ENCODE assay signal across 10 cellular contexts in the genomic region with DNA sequence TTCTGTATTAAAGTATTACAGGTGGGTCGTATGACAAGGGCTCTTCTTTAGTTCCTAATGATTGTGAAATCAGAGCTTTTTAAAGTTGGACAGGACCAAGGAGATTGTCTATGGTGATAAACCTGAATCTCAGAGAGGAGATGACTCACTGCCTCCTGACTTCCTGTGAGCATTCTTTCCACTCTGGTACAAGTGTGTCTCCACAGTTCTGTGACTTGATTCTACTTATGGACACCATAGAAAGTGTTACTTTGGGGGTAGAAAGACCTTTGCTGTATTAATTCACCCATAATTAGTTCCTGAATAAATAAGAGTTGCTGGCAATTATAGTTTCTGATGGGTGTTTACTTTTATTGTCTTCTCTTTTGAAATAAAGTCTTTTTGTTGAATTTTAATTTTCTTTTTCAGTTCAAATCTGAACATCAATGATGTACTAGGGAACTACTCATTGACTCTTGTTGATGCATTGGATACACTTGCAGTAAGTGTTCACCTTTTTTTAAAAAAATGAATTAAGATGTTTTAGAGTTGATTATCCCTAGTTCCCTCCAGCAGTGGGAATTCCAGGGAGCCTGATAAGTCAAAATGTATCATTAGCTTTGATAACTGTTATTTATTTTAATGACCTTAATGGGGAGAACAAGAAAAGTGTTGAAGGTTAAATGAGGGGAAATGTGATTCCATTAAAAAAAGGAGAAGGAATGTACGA. TPM values are rescaled to one million over a fixed set of nuclear protein-coding genes. Genes with fewer than 3 reads are reported as not detected.
DNase-seq lines count a peak whose midpoint lies in the region; ATAC-seq and TF ChIP-seq lines count a peak whose summit lies in the region.
"Had no signal": no experiment of that assay in that cellular context is flagged by ENCODE, and none has a peak within 500 bp of the region (broad histone marks: within the 10 kb centered on the region; RNA-seq: fewer than 3 reads in every experiment).

No MANE protein-coding gene starts in this region.

- no peaks in the 10 kb centered on the region for H3K9me2 ChIP-seq in GM23338 (ENCODE audit: insufficient read depth)

- H3K27ac ChIP-seq in GM23338 (ENCODE audit: low read depth) (no peak overlapping the region), upper lobe of left lung (peak overlapping the region; percentile 4 to 77 (median 43))

- no peak overlapping the region for H2AFZ ChIP-seq in GM23338

- peak overlapping the region; percentile 24; the same call in 1 of the 2 replicates for H3K27ac Mint-ChIP-seq in GM23338
- H3K27ac Mint-ChIP-seq in activated naive CD4-positive, alpha-beta T cell treated with anti-CD3 and anti-CD28 coated beads, Interleukin-2, amount 10 ng/mL, durations not matched to agents 7 days and 5 days: peak overlapping the region; percentile 93

- no peaks in the 10 kb centered on the region for H3F3A ChIP-seq in GM23338 (replicated peaks; ENCODE audit: low read depth)

- peaks cover 46% of the 10 kb centered on the region for H3K36me3 Mint-ChIP-seq in GM23338 (ENCODE audit: low read depth)
- peaks cover 81% of the 10 kb centered on the region for H3K36me3 Mint-ChIP-seq in activated naive CD4-positive, alpha-beta T cell treated with anti-CD3 and anti-CD28 coated beads, Interleukin-2, amount 10 ng/mL, durations not matched to agents 7 days and 5 days

- WGBS in upper lobe of left lung, 2 donors: 33 to 44% methylated on average over 2 of the region's 2 CpGs

- no peaks in the 10 kb centered on the region for H3K9me3 ChIP-seq in upper lobe of left lung
- H3K9me3 ChIP-seq: tibial nerve had no signal

- peaks cover 47% of the 10 kb centered on the region for H3K79me2 ChIP-seq in GM23338 (replicated peaks; ENCODE audit: insufficient read depth)

- no peaks in the 10 kb centered on the region for H3K9me3 Mint-ChIP-seq in GM23338
- H3K9me3 Mint-ChIP-seq in activated naive CD4-positive, alpha-beta T cell treated with anti-CD3 and anti-CD28 coated beads, Interleukin-2, amount 10 ng/mL, durations not matched to agents 7 days and 5 days: no peaks in the 10 kb centered on the region

- H4K20me1 ChIP-seq in GM23338 (replicated peaks; ENCODE audit: insufficient read depth): no peaks in the 10 kb centered on the region

- ATAC-seq in GM23338 (no peak), upper lobe of left lung (ENCODE audit: low FRiP score in 2 of 2) (peak in 1 of 2 donors; percentile 64)

- peak in 1 of 4 donors; percentile 90 for TF ChIP-seq EP300 in upper lobe of left lung (IDR thresholded peaks at IDR 0.05)

- no peak overlapping the region for H3K4me3 ChIP-seq in GM23338
- H3K4me3 ChIP-seq in LNCaP clone FGC (ENCODE audit: low read depth, low read length): no peak overlapping the region
- H3K4me3 ChIP-seq in kidney epithelial cell (ENCODE audit: low read depth, low read length): no peak overlapping the region
- H3K4me3 ChIP-seq in upper lobe of left lung: no peak overlapping the region
- H3K4me3 ChIP-seq: tibial nerve had no signal

- DNase-seq in NCI-H510A treated with DMSO at 0.1 percent for 48 hours (lab: John Stamatoyannopoulos, UW) (peak; percentile 13), NCI-H510A (lab: John Stamatoyannopoulos, UW) (no peak), GM23338 (ENCODE audit: low spot score) (no peak), LNCaP clone FGC (ENCODE audit: low read depth) (peak; percentile 56), kidney epithelial cell (ENCODE audit: low read depth) (peak; percentile 82), upper lobe of left lung (peak in 1 of 2 donors; percentile 79), UCSD-AML1 (lab: John Stamatoyannopoulos, UW; ENCODE audit: unreplicated experiment) (no peak)
- DNase-seq in activated naive CD4-positive, alpha-beta T cell treated with anti-CD3 and anti-CD28 coated beads, Interleukin-2, amount 10 ng/mL, durations not matched to agents 7 days and 5 days: peak; percentile 53

- H3K27me3 ChIP-seq in GM23338 (ENCODE audit: insufficient read depth): no peaks in the 10 kb centered on the region
- H3K27me3 ChIP-seq in kidney epithelial cell (ENCODE audit: control insufficient read depth, insufficient read depth, low read length): no peaks in the 10 kb centered on the region
- no peaks in the 10 kb centered on the region for H3K27me3 ChIP-seq in upper lobe of left lung
- H3K27me3 ChIP-seq: tibial nerve had no signal

- H3K27me3 Mint-ChIP-seq in GM23338 (ENCODE audit: insufficient read depth, low read depth, poor library complexity): no peaks in the 10 kb centered on the region
- no peaks in the 10 kb centered on the region for H3K27me3 Mint-ChIP-seq in activated naive CD4-positive, alpha-beta T cell treated with anti-CD3 and anti-CD28 coated beads, Interleukin-2, amount 10 ng/mL, durations not matched to agents 7 days and 5 days
- H3K27me3 Mint-ChIP-seq: brain had no signal

- 0 out of 2 replicates have a peak, but pooled peaks cover 3% of the 10 kb centered on the region for H3K36me3 ChIP-seq in GM23338 (ENCODE audit: insufficient read depth)
- no peaks in the 10 kb centered on the region for H3K36me3 ChIP-seq in kidney epithelial cell (ENCODE audit: control insufficient read depth, insufficient read depth, low read length)
- H3K36me3 ChIP-seq in upper lobe of left lung: peaks cover 4 to 15% (median 8%) of the 10 kb centered on the region in 4 donors

- no peak for TF ChIP-seq CTCF in GM23338 (conservative IDR thresholded peaks at IDR 0.05; ENCODE audit: low read depth in 2 of 2)
- no peak for TF ChIP-seq CTCF in LNCaP clone FGC (IDR thresholded peaks at IDR 0.05; ENCODE audit: control insufficient read depth, extremely low read depth, insufficient read depth)
- TF ChIP-seq CTCF in kidney epithelial cell (IDR thresholded peaks at IDR 0.05; ENCODE audit: insufficient read depth, low read length, poor library complexity, severe bottlenecking): no peak
- TF ChIP-seq CTCF in upper lobe of left lung (IDR thresholded peaks at IDR 0.05): no peak

- CTCF ChIA-PET in activated naive CD4-positive, alpha-beta T cell treated with anti-CD3 and anti-CD28 coated beads, Interleukin-2, amount 10 ng/mL, durations not matched to agents 7 days and 5 days (lab: Charles Lee): interaction anchor here (1.0 to 1.2 kb wide), 2 partner anchors 10 to 11 kb away, joined by 3 to 5 read pairs; no protein-coding TSS in a partner anchor

- peaks cover 31% of the 10 kb centered on the region for H3K4me1 ChIP-seq in GM23338 (ENCODE audit: insufficient read depth)
- H3K4me1 ChIP-seq in upper lobe of left lung: peaks cover 71 to 84% (median 78%) of the 10 kb centered on the region in 4 donors

- H3K4me2 ChIP-seq in GM23338: no peak overlapping the region

- no peak overlapping the region for H3K4me3 Mint-ChIP-seq in GM23338
- H3K4me3 Mint-ChIP-seq in activated naive CD4-positive, alpha-beta T cell treated with anti-CD3 and anti-CD28 coated beads, Interleukin-2, amount 10 ng/mL, durations not matched to agents 7 days and 5 days: peak overlapping the region; percentile 2

- no peak for TF ChIP-seq POLR2A in upper lobe of left lung (IDR thresholded peaks at IDR 0.05)

- H3K4me1 Mint-ChIP-seq in GM23338: peaks cover 59% of the 10 kb centered on the region
- H3K4me1 Mint-ChIP-seq in activated naive CD4-positive, alpha-beta T cell treated with anti-CD3 and anti-CD28 coated beads, Interleukin-2, amount 10 ng/mL, durations not matched to agents 7 days and 5 days: peaks cover 90% of the 10 kb centered on the region

RNA-seq across cellular contexts. Expression of a gene that starts 7.4 kb away (rescaled TPM):
- total RNA-seq in GM23338 (2014; rRNA removed; shearing (Covaris generic)): 10.4 and 36.7 TPM in 2 replicates
- 2.2 and 2.3 TPM in 2 replicates for polyA plus RNA-seq in GM23338 (2016; fragmentation: Nextera tagmentation; extraction: Ambion mirVana)
- total RNA-seq in kidney epithelial cell: 56.9 and 61.1 TPM in 2 replicates
- total RNA-seq in upper lobe of left lung: 100 to 1,000 TPM in 4 of 6 donors, 10 to 100 TPM in 2; 84.5 to 307 (median 146) TPM

Comparison
In these comparisons a context has a peak if more than half of its experiments do, and no peak if none do; other contexts are left out.
1. DNase-seq: peak in NCI-H510A treated with DMSO at 0.1 percent for 48 hours (single experiment), LNCaP clone FGC (single experiment), activated naive CD4-positive, alpha-beta T cell treated with anti-CD3 and anti-CD28 coated beads, Interleukin-2, amount 10 ng/mL, durations not matched to agents 7 days and 5 days (single experiment) and kidney epithelial cell (single experiment); none in NCI-H510A (single experiment), GM23338 (single experiment) and UCSD-AML1 (single experiment).